10 cellular contexts compared by ENCODE assay signal in genomic region chr10:80165173-80165572, GRCh38. TPM values are rescaled to one million over a fixed set of nuclear protein-coding genes. Genes with fewer than 3 reads are reported as not detected.
DNase-seq lines count a peak whose midpoint lies in the region; ATAC-seq and TF ChIP-seq lines count a peak whose summit lies in the region.
"Had no signal": no experiment of that assay in that cellular context is flagged by ENCODE, and none has a peak within 500 bp of the region (broad histone marks: within the 10 kb centered on the region; RNA-seq: fewer than 3 reads in every experiment).

No MANE protein-coding gene starts in this region.

- no peak overlapping the region for H3K9ac ChIP-seq in neuronal stem cell (ENCODE audit: low read depth, low read length, poor library complexity)

- POLR2A ChIA-PET in AG04450 (lab: Yijun Ruan, JAX) = interaction anchor here (1.0 kb wide), 1 partner anchor 42 kb away, joined by 3 read pairs; no protein-coding TSS in a partner anchor

- H3K14ac ChIP-seq in neuronal stem cell (ENCODE audit: low read length) = no peak overlapping the region

- intact Hi-C loops in dendritic cell treated with granulocyte-macrophage colony-stimulating factor and Interleukin-4, amounts not matched to agents 40 ng/mL and 50 ng/mL, for 4 days (cut with micrococcal nuclease) = loop anchor here (5.0 kb wide), 1 partner anchor 37 kb away; no protein-coding TSS in a partner anchor

- no peaks in the 10 kb centered on the region; the same call in 1 of the 2 replicates for H3K9me3 ChIP-seq in AG04450 (ENCODE audit: control insufficient read depth, insufficient read depth, low read length)
- H3K9me3 ChIP-seq in neuronal stem cell (replicated peaks in 1 of 2; ENCODE audit: control insufficient read depth in 2 of 2, insufficient read depth in 1 of 2, low read depth in 1 of 2, low read length in 2 of 2) = no peaks in the 10 kb centered on the region

- no peak overlapping the region for H2BK5ac ChIP-seq in neuronal stem cell (ENCODE audit: low read length)

- no peak overlapping the region for H2BK12ac ChIP-seq in neuronal stem cell (ENCODE audit: low read length)

- H3K36me3 Mint-ChIP-seq in dendritic cell treated with granulocyte-macrophage colony-stimulating factor and Interleukin-4, amounts not matched to agents 40 ng/mL and 50 ng/mL, for 4 days (ENCODE audit: low read depth) = peaks cover 100% of the 10 kb centered on the region

- H3K27me3 ChIP-seq in AG04450 (ENCODE audit: control insufficient read depth, insufficient read depth, low read length) (no peaks in the 10 kb centered on the region), neuronal stem cell (ENCODE audit: control insufficient read depth in 3 of 3, insufficient read depth in 3 of 3, low read depth in 1 of 3, low read length in 3 of 3) (no peaks in the 10 kb centered on the region)

- H3K79me1 ChIP-seq in neuronal stem cell (ENCODE audit: low read depth, low read length) = no peaks in the 10 kb centered on the region

- H3K23ac ChIP-seq in neuronal stem cell (ENCODE audit: low read depth, low read length, poor library complexity) = peak overlapping the region; percentile 89

- H3K36me3 ChIP-seq in neuronal stem cell (replicated peaks in 1 of 2; ENCODE audit: control insufficient read depth in 2 of 2, insufficient read depth in 2 of 2, low read length in 2 of 2) = no peaks in the 10 kb centered on the region

- no peak overlapping the region for H3K4me2 ChIP-seq in neuronal stem cell (ENCODE audit: insufficient read depth, low read length, poor library complexity, severe bottlenecking)

- H3K27me3 Mint-ChIP-seq in dendritic cell treated with granulocyte-macrophage colony-stimulating factor and Interleukin-4, amounts not matched to agents 40 ng/mL and 50 ng/mL, for 4 days = no peaks in the 10 kb centered on the region

- CTCF ChIA-PET in AG04450 (lab: Charles Lee) = interaction anchor here (1.0 kb wide), 1 partner anchor 57 kb away, joined by 4 read pairs; no protein-coding TSS in a partner anchor

- H3K4ac ChIP-seq in neuronal stem cell (ENCODE audit: low read length) = no peak overlapping the region

- no peak overlapping the region for H3K4me3 ChIP-seq in AG04450 (ENCODE audit: low read depth, low read length)
- no peak overlapping the region for H3K4me3 ChIP-seq in neuronal stem cell (ENCODE audit: low read length in 2 of 2)

- no peak overlapping the region for H2AFZ ChIP-seq in neuronal stem cell (ENCODE audit: low read length)

- H3K18ac ChIP-seq in neuronal stem cell (ENCODE audit: low read length) = no peak overlapping the region

- H4K8ac ChIP-seq in neuronal stem cell (ENCODE audit: low read depth, low read length) = no peak overlapping the region

- H2BK120ac ChIP-seq in neuronal stem cell (ENCODE audit: low read depth, low read length) = no peak overlapping the region

- peaks cover 91% of the 10 kb centered on the region for H3K4me1 Mint-ChIP-seq in dendritic cell treated with granulocyte-macrophage colony-stimulating factor and Interleukin-4, amounts not matched to agents 40 ng/mL and 50 ng/mL, for 4 days (ENCODE audit: low read depth)

- no peak for ATAC-seq in HG03432 (IDR thresholded peaks at IDR 0.05; ENCODE audit: unreplicated experiment)

- H2BK15ac ChIP-seq in neuronal stem cell (ENCODE audit: low read length) = no peak overlapping the region

- WGBS in neuronal stem cell (ENCODE audit: extremely low coverage in 2 of 2, insufficient read length in 2 of 2, insufficient replicate concordance in 1 of 2), 2 donors = no CpG with 5 or more reads among the region's 7 CpGs

- peak overlapping the region; percentile 11 for H3K27ac ChIP-seq in AG04450 (ENCODE audit: low read depth, low read length)
- H3K27ac ChIP-seq in neuronal stem cell (replicated peaks; ENCODE audit: low read length) = no peak overlapping the region

- TF ChIP-seq CTCF in AG04450 (IDR thresholded peaks at IDR 0.05; ENCODE audit: low read depth, low read length) = peak; percentile 27; the same call in 1 of the 2 replicates

- H3K27ac Mint-ChIP-seq in dendritic cell treated with granulocyte-macrophage colony-stimulating factor and Interleukin-4, amounts not matched to agents 40 ng/mL and 50 ng/mL, for 4 days = peak overlapping the region; percentile 88

- no peaks in the 10 kb centered on the region for H3K9me3 Mint-ChIP-seq in dendritic cell treated with granulocyte-macrophage colony-stimulating factor and Interleukin-4, amounts not matched to agents 40 ng/mL and 50 ng/mL, for 4 days

- peaks cover 0 to 6% of the 10 kb centered on the region in 2 donors for H3K4me1 ChIP-seq in neuronal stem cell (ENCODE audit: control insufficient read depth in 2 of 2, insufficient read depth in 1 of 2, low read depth in 1 of 2, low read length in 2 of 2)

- no peak overlapping the region for H2AK5ac ChIP-seq in neuronal stem cell (ENCODE audit: low read depth, low read length)

- DNase-seq in AG04450 (ENCODE audit: low read depth, low spot score) (no peak), LHCN-M2 (ENCODE audit: low read depth) (peak; percentile 68), neuronal stem cell (ENCODE audit: low spot score) (no peak), HK-2 (ENCODE audit: unreplicated experiment) (no peak), NCI-H1092 (lab: John Stamatoyannopoulos, UW) (no peak), NCI-H2081 treated with DMSO at 0.1 percent for 48 hours (lab: John Stamatoyannopoulos, UW) (no peak)
- DNase-seq: activated T-cell treated with anti-CD3 and anti-CD28 coated beads, Interleukin-2, amount 50 U/mL, for 1 hour; T-helper 1 cell had no signal

- no peak overlapping the region for H4K91ac ChIP-seq in neuronal stem cell (ENCODE audit: low read depth, low read length, poor library complexity)

- no peak overlapping the region for H3K4me3 Mint-ChIP-seq in dendritic cell treated with granulocyte-macrophage colony-stimulating factor and Interleukin-4, amounts not matched to agents 40 ng/mL and 50 ng/mL, for 4 days

RNA-seq across cellular contexts. Expression of gene PLAC9, which starts 32.6 kb away (rescaled TPM):
- polyA plus RNA-seq in AG04450 (2011; rRNA removed) = 11.5 and 14.2 TPM in 2 replicates
- 2.2 and 4.0 TPM in 2 replicates for polyA minus RNA-seq in AG04450 (2011; rRNA and poly(A)+ RNA removed)
- not detected in 2 replicates for total RNA-seq in LHCN-M2 (2014; rRNA removed)
- 0.80 TPM for polyA plus RNA-seq in LHCN-M2 (2012)
- polyA plus RNA-seq in neuronal stem cell (2013, experiment 1 of 2) = 1.3 TPM
- polyA plus RNA-seq in neuronal stem cell (2013, experiment 2 of 2) = 1.3 TPM

RNA-seq across cellular contexts. Expression of gene ANXA11, which starts 40.2 kb away (rescaled TPM):
- 161 and 182 TPM in 2 replicates for polyA plus RNA-seq in AG04450 (2011; rRNA removed)
- polyA minus RNA-seq in AG04450 (2011; rRNA and poly(A)+ RNA removed) = 120 and 127 TPM in 2 replicates
- 55.9 and 84.7 TPM in 2 replicates for total RNA-seq in LHCN-M2 (2014; rRNA removed)
- polyA plus RNA-seq in LHCN-M2 (2012) = 210 TPM
- polyA plus RNA-seq in neuronal stem cell (2013, experiment 1 of 2) = 47.4 TPM
- 40.6 TPM for polyA plus RNA-seq in neuronal stem cell (2013, experiment 2 of 2)
